ENCODE assay signal across 19 cellular contexts in genomic region chr9:134377143-134377484, GRCh38. TPM values are rescaled to one million over a fixed set of nuclear protein-coding genes. Genes with fewer than 3 reads are reported as not detected.
DNase-seq lines count a peak whose midpoint lies in the region; ATAC-seq, FAIRE-seq and TF ChIP-seq lines count a peak whose summit lies in the region.
"Had no signal": no experiment of that assay in that cellular context is flagged by ENCODE, and none has a peak within 500 bp of the region (broad histone marks: within the 10 kb centered on the region; RNA-seq: fewer than 3 reads in every experiment).

No MANE protein-coding gene starts in this region.

- FAIRE-seq in HepG2 (lab: Jason Lieb, UNC): no peak
- FAIRE-seq: A204.1, GM12878, urothelium cell line had no signal

- TF ChIP-seq CTCF in left ventricle myocardium inferior (IDR thresholded peaks at IDR 0.05; ENCODE audit: borderline replicate concordance): no peak
- no peak for TF ChIP-seq CTCF in HepG2 (CRISPR knock-in tag; IDR thresholded peaks at IDR 0.05)

- CTCF ChIA-PET in HepG2 (lab: Yijun Ruan, JAX; ENCODE audit: low intra/inter-chr PET ratio, low total read pairs): no interaction called here

- H3K27ac ChIP-seq in left ventricle myocardium inferior (replicated peaks) (peak overlapping the region; percentile 96), HepG2 (ENCODE audit: extremely low read length, insufficient read depth, low read length) (no peak overlapping the region), skin epidermis (peak overlapping the region in 15 of 21 experiments; percentile 5 to 97 (median 90))
- H3K27ac ChIP-seq: cardiac muscle cell had no signal

- H3K36me3 ChIP-seq in left ventricle myocardium inferior: no peaks in the 10 kb centered on the region
- no peaks in the 10 kb centered on the region; a peak in 2 of 5 replicates for H3K36me3 ChIP-seq in HepG2 (replicated peaks in 1 of 2; ENCODE audit: control insufficient read depth in 1 of 2, insufficient read depth in 2 of 2, low read length in 2 of 2)
- H3K36me3 ChIP-seq in MG63: no peaks in the 10 kb centered on the region
- H3K36me3 ChIP-seq: cardiac muscle cell, HAP-1 had no signal

- no CpG with 5 or more reads among the region's 8 CpGs for WGBS in HepG2 (ENCODE audit: low lambda C conversion rate)

- TF ChIP-seq RAD21 in HepG2 (CRISPR knock-in tag; IDR thresholded peaks at IDR 0.05): no peak

- H3K27me3 ChIP-seq in left ventricle myocardium inferior (ENCODE audit: low read depth) (no peaks in the 10 kb centered on the region), HepG2 (ENCODE audit: control insufficient read depth in 1 of 2, insufficient read depth in 2 of 2, low read length in 2 of 2) (no peaks in the 10 kb centered on the region), MG63 (no peaks in the 10 kb centered on the region)
- H3K27me3 ChIP-seq: cardiac muscle cell had no signal

- no TSS peak for BruUV-seq in HepG2 (replicated peaks; lab: Mats Ljungman, UMichigan)

- no peak overlapping the region for H3K4me2 ChIP-seq in HepG2 (ENCODE audit: low read depth, low read length)

- H4K20me1 ChIP-seq in HepG2 (ENCODE audit: insufficient read depth, low read length): peaks cover 41% of the 10 kb centered on the region; the same call in 1 of the 2 replicates

- no peak for TF ChIP-seq POLR2A in HepG2 (IDR thresholded peaks at IDR 0.05; ENCODE audit: insufficient read depth in 1 of 2, low read depth in 2 of 2, low read length in 2 of 2)

- in situ Hi-C loops in HepG2 (cut with HindIII; ENCODE audit: extremely low pct_ligation_motif_present, low pct_unique_long_range_greater_than_20kb): no loop called here

- H3K9ac ChIP-seq in HepG2 (ENCODE audit: insufficient read depth, low read depth, low read length): no peak overlapping the region

- H3K4me3 ChIP-seq in left ventricle myocardium inferior (no peak overlapping the region), HepG2 (replicated peaks in 1 of 3; ENCODE audit: insufficient read depth in 1 of 3, low read depth in 2 of 3, low read length in 3 of 3) (no peak overlapping the region), skin epidermis (no peak overlapping the region), MG63 (no peak overlapping the region)
- H3K4me3 ChIP-seq: cardiac muscle cell, GM12878, HAP-1 had no signal

- H3K9me3 ChIP-seq in left ventricle myocardium inferior (replicated peaks) (no peaks in the 10 kb centered on the region), HepG2 (ENCODE audit: low read length) (no peaks in the 10 kb centered on the region), MG63 (no peaks in the 10 kb centered on the region)
- H3K9me3 ChIP-seq: HAP-1 had no signal

- H3K4me1 ChIP-seq in left ventricle myocardium inferior (peaks cover 100% of the 10 kb centered on the region), HepG2 (ENCODE audit: insufficient read depth, low read length) (peaks cover 53% of the 10 kb centered on the region)
- H3K4me1 ChIP-seq: HAP-1 had no signal

- TF ChIP-seq EP300 in HepG2 (IDR thresholded peaks at IDR 0.05; ENCODE audit: low read depth in 2 of 2, low read length in 2 of 2): no peak
- TF ChIP-seq EP300 in HepG2 (CRISPR knock-in tag; IDR thresholded peaks at IDR 0.05; ENCODE audit: borderline replicate concordance): no peak

- intact Hi-C loops in left ventricle myocardium inferior (cut with micrococcal nuclease): no loop called here
- intact Hi-C loops in cardiac septum (cut with DNase I): loop anchor here (5.0 kb wide), 3 partner anchors 35 to 60 kb away; no protein-coding TSS in a partner anchor
- intact Hi-C loops in HepG2 (cut with micrococcal nuclease; ENCODE audit: unreplicated experiment): no loop called here

- no peak overlapping the region for H2AFZ ChIP-seq in HepG2 (ENCODE audit: low read length)

- POLR2A ChIA-PET in HepG2 (lab: Yijun Ruan, JAX): no interaction called here

- H3K79me2 ChIP-seq in HepG2 (ENCODE audit: insufficient read depth, low read length): peaks cover 71% of the 10 kb centered on the region

- DNase-seq in left ventricle myocardium inferior (no peak), cardiac septum (ENCODE audit: low spot score) (no peak), HepG2 (ENCODE audit: low spot score) (no peak), MG63 (no peak), DMS153 (lab: John Stamatoyannopoulos, UW) (no peak), NCI-H2029 treated with DMSO at 0.1 percent for 48 hours (lab: John Stamatoyannopoulos, UW) (no peak)
- DNase-seq: activated CD4-positive, alpha-beta T cell treated with anti-CD3 and anti-CD28 coated beads, Interleukin-2, amount 50 U/mL, for 1 hour; activated gamma-delta T cell; effector memory CD4-positive, alpha-beta T cell; naive thymus-derived CD4-positive, alpha-beta T cell; NCI-H524; SHP77 had no signal

- no peak for ATAC-seq in HepG2
- no peak for ATAC-seq in HG03457 (IDR thresholded peaks at IDR 0.05; ENCODE audit: unreplicated experiment)
- ATAC-seq: GM12878; naive thymus-derived CD4-positive, alpha-beta T cell had no signal

TF ChIP-seq in HepG2, 621 proteins besides CTCF, POLR2A, EP300 and RAD21:
- TF ChIP-seq NR2F1 (CRISPR knock-in tag; IDR thresholded peaks at IDR 0.05): no peak
- no peak for TF ChIP-seq FLYWCH1 (CRISPR knock-in tag; IDR thresholded peaks at IDR 0.05)
- TF ChIP-seq ZNF629 (CRISPR knock-in tag; conservative IDR thresholded peaks at IDR 0.05): no peak
- TF ChIP-seq, protein P1, sequence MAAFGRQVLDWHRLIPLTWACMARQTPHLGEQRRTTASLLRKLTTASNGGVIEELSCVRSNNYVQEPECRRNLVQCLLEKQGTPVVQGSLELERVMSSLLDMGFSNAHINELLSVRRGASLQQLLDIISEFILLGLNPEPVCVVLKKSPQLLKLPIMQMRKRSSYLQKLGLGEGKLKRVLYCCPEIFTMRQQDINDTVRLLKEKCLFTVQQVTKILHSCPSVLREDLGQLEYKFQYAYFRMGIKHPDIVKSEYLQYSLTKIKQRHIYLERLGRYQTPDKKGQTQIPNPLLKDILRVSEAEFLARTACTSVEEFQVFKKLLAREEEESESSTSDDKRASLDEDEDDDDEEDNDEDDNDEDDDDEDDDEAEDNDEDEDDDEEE (CRISPR knock-in tag; IDR thresholded peaks at IDR 0.05): 0 out of 2 replicates have a peak, but pooled peaks have one; percentile 33
- no peak for TF ChIP-seq ZBTB26 (CRISPR knock-in tag; IDR thresholded peaks at IDR 0.05; ENCODE audit: borderline replicate concordance)
- no peak for TF ChIP-seq TBL1XR1 (IDR thresholded peaks at IDR 0.05; ENCODE audit: borderline replicate concordance, low read length, partially characterized antibody)
- TF ChIP-seq KLF15 (CRISPR knock-in tag; IDR thresholded peaks at IDR 0.05; ENCODE audit: borderline replicate concordance): no peak
- TF ChIP-seq, protein P2, sequence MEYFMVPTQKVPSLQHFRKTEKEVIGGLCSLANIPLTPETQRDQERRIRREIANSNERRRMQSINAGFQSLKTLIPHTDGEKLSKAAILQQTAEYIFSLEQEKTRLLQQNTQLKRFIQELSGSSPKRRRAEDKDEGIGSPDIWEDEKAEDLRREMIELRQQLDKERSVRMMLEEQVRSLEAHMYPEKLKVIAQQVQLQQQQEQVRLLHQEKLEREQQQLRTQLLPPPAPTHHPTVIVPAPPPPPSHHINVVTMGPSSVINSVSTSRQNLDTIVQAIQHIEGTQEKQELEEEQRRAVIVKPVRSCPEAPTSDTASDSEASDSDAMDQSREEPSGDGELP (IDR thresholded peaks at IDR 0.05; ENCODE audit: borderline replicate concordance, low read depth): peak; percentile 2; the same call in 1 of the 2 replicates
- no peak for TF ChIP-seq KLF13 (CRISPR knock-in tag; IDR thresholded peaks at IDR 0.05)
- no peak for TF ChIP-seq TMF1 (CRISPR knock-in tag; IDR thresholded peaks at IDR 0.05; ENCODE audit: low read depth)
- no peak for TF ChIP-seq ZNF260 (CRISPR knock-in tag; IDR thresholded peaks at IDR 0.05; ENCODE audit: borderline replicate concordance, low read depth)
- no peak for TF ChIP-seq ZNF652 (CRISPR knock-in tag; IDR thresholded peaks at IDR 0.05; ENCODE audit: borderline replicate concordance, low read depth)

RNA-seq across cellular contexts. Expression of gene RXRA, which starts 50.9 kb away (rescaled TPM):
- total RNA-seq in left ventricle myocardium inferior (57.1 TPM), cardiac septum (42.6 TPM), HepG2 (2016; rRNA removed; fragmentation: Illumina TruSeq; extraction: Trizol) (19.2 and 29.2 TPM in 2 replicates)
- 24.1 and 24.5 TPM in 2 replicates for total RNA-seq in HepG2 (2016; cell fraction: cytosol; rRNA removed; fragmentation: Illumina TruSeq; extraction: Trizol; ENCODE audit: low read depth)
- total RNA-seq in HepG2 (2016; cell fraction: insoluble cytoplasmic fraction; rRNA removed; fragmentation: Illumina TruSeq; extraction: Trizol): 16.2 and 29.2 TPM in 2 replicates
- total RNA-seq in HepG2 (2016; cell fraction: membrane; rRNA removed; fragmentation: Illumina TruSeq; extraction: Trizol): 50.6 and 51.0 TPM in 2 replicates
- 14.5 and 14.9 TPM in 2 replicates for total RNA-seq in HepG2 (2016; cell fraction: nucleus; rRNA removed; fragmentation: Illumina TruSeq; extraction: Trizol)
- 18.9 and 23.8 TPM in 2 replicates for polyA plus RNA-seq in HepG2 (2011; rRNA removed)
- 20.3 and 28.6 TPM in 2 replicates for polyA plus RNA-seq in HepG2 (2011; cell fraction: cytosol; rRNA removed)
- polyA plus RNA-seq in HepG2 (2011; cell fraction: nucleus; rRNA removed): 25.5 and 28.6 TPM in 2 replicates
- 42.6 and 48.4 TPM in 2 replicates for polyA plus RNA-seq in HepG2 (2012)
- 68.3 and 74.3 TPM in 2 replicates for polyA plus RNA-seq in HepG2 (2016; cell fraction: cytosol; fragmentation: Illumina TruSeq; extraction: Trizol; ENCODE audit: low read depth)
- polyA plus RNA-seq in HepG2 (2016; cell fraction: insoluble cytoplasmic fraction; fragmentation: Illumina TruSeq; extraction: Trizol; ENCODE audit: low read depth): 28.2 and 39.1 TPM in 2 replicates
- 81.0 and 95.6 TPM in 2 replicates for polyA plus RNA-seq in HepG2 (2016; cell fraction: membrane; fragmentation: Illumina TruSeq; extraction: Trizol; ENCODE audit: low read depth)
- 27.8 and 30.7 TPM in 2 replicates for polyA plus RNA-seq in HepG2 (2016; cell fraction: nucleus; fragmentation: Illumina TruSeq; extraction: Trizol; ENCODE audit: insufficient read depth, low read depth)
- 26.4 and 69.1 TPM in 2 replicates for polyA minus RNA-seq in HepG2 (2011; rRNA and poly(A)+ RNA removed; ENCODE audit: low replicate concordance)
- polyA minus RNA-seq in HepG2 (2011; cell fraction: cytosol; rRNA and poly(A)+ RNA removed): 27.2 and 30.5 TPM in 2 replicates
- polyA minus RNA-seq in HepG2 (2011; cell fraction: nucleus; rRNA and poly(A)+ RNA removed): 13.6 and 15.8 TPM in 2 replicates
- total RNA-seq in MG63 (2014; rRNA removed; shearing (Covaris generic); ENCODE audit: low replicate concordance): 18.2 and 40.5 TPM in 2 replicates
